In genomic region chr1:2247760-2248126, GRCh38 we compare ENCODE assay signal across 11 cellular contexts. TPM values are rescaled to one million over a fixed set of nuclear protein-coding genes. Genes with fewer than 3 reads are reported as not detected.
A peak's percentile ranks its signal among the peaks of the same experiment; 100 is the strongest.
DNase-seq lines count a peak whose midpoint lies in the region; ATAC-seq and TF ChIP-seq lines count a peak whose summit lies in the region.
"Had no signal": no experiment of that assay in that cellular context is flagged by ENCODE, and none has a peak within 500 bp of the region (broad histone marks: within the 10 kb centered on the region; RNA-seq: fewer than 3 reads in every experiment).

No MANE protein-coding gene starts in this region.

- H3K4me3 ChIP-seq in HUES64 (ENCODE audit: low read length) (peak overlapping the region; percentile 29; the same call in 1 of the 2 replicates), lower lobe of right lung (no peak overlapping the region), thoracic aorta (peak overlapping the region; percentile 53)

- peaks cover 6% of the 10 kb centered on the region for H3K36me3 ChIP-seq in HUES64 (ENCODE audit: insufficient read depth, low read length)
- H3K36me3 ChIP-seq in lower lobe of right lung: no peaks in the 10 kb centered on the region
- H3K36me3 ChIP-seq in thoracic aorta: no peaks in the 10 kb centered on the region

- H3K27me3 ChIP-seq in HUES64 (ENCODE audit: insufficient read depth, low read length) (no peaks in the 10 kb centered on the region), lower lobe of right lung (ENCODE audit: low read depth) (no peaks in the 10 kb centered on the region), thoracic aorta (replicated peaks; ENCODE audit: insufficient read depth) (no peaks in the 10 kb centered on the region)

- ATAC-seq in lower lobe of right lung (no peak), thoracic aorta (ENCODE audit: insufficient number of reproducible peaks, low FRiP score, low read depth) (no peak), GM19035 (IDR thresholded peaks at IDR 0.05; ENCODE audit: unreplicated experiment) (no peak), GM18858 (IDR thresholded peaks at IDR 0.05; ENCODE audit: unreplicated experiment) (no peak)
- ATAC-seq: activated CD4-positive, alpha-beta T cell treated with anti-CD3 and anti-CD28 coated beads for 36 hours had no signal

- no peak overlapping the region for H3K4me3 Mint-ChIP-seq in chondrocyte (ENCODE audit: unreplicated experiment)
- H3K4me3 Mint-ChIP-seq: activated CD4-positive, alpha-beta T cell treated with anti-CD3 and anti-CD28 coated beads for 36 hours; activated T-helper 1 cell treated with anti-CD3 and anti-CD28 coated beads, Interleukin-12 subunit alpha, Interleukin-12 subunit beta, Interleukin-2, Interleukin-4 antibody, amounts not matched to agents 30 ng/mL and 10 ng/mL and 1 ng/mL, durations not matched to agents 14 hours and 24 hours and 36 hours had no signal

- DNase-seq in chondrocyte (ENCODE audit: low spot score) (no peak), lower lobe of right lung (peak; percentile 46), thoracic aorta (ENCODE audit: low spot score) (no peak), AML-193 (lab: John Stamatoyannopoulos, UW) (no peak)
- DNase-seq: activated CD4-positive, alpha-beta T cell treated with anti-CD3 and anti-CD28 coated beads for 36 hours; MM.1S; NCI-H2171 had no signal

- H3K4me1 Mint-ChIP-seq in chondrocyte (ENCODE audit: low read depth): peaks cover 82% of the 10 kb centered on the region

- H3K9ac ChIP-seq in HUES64 (ENCODE audit: low read depth, low read length): peak overlapping the region; percentile 75

- no peaks in the 10 kb centered on the region for H3K9me3 Mint-ChIP-seq in chondrocyte (ENCODE audit: low read depth)

- H3K36me3 Mint-ChIP-seq in chondrocyte (ENCODE audit: low read depth): peaks cover 3% of the 10 kb centered on the region

- H3K27ac Mint-ChIP-seq in chondrocyte (ENCODE audit: unreplicated experiment): peak overlapping the region; percentile 27
- H3K27ac Mint-ChIP-seq: activated CD4-positive, alpha-beta T cell treated with anti-CD3 and anti-CD28 coated beads for 36 hours; activated T-helper 1 cell treated with anti-CD3 and anti-CD28 coated beads, Interleukin-12 subunit alpha, Interleukin-12 subunit beta, Interleukin-2, Interleukin-4 antibody, amounts not matched to agents 30 ng/mL and 10 ng/mL and 1 ng/mL, durations not matched to agents 14 hours and 24 hours and 36 hours had no signal

- TF ChIP-seq CTCF in chondrocyte (IDR thresholded peaks at IDR 0.05): no peak
- no peak for TF ChIP-seq CTCF in lower lobe of right lung (IDR thresholded peaks at IDR 0.05)
- no peak for TF ChIP-seq CTCF in thoracic aorta (IDR thresholded peaks at IDR 0.05)

- WGBS in HUES64: 36% methylated on average over 18 of the region's 18 CpGs

- H3K9me3 ChIP-seq in HUES64 (ENCODE audit: insufficient read depth, low read depth, low read length): no peaks in the 10 kb centered on the region
- H3K9me3 ChIP-seq in lower lobe of right lung: no peaks in the 10 kb centered on the region
- H3K9me3 ChIP-seq in thoracic aorta: no peaks in the 10 kb centered on the region

- no peaks in the 10 kb centered on the region for H3K27me3 Mint-ChIP-seq in chondrocyte (ENCODE audit: low read depth)
- H3K27me3 Mint-ChIP-seq: activated CD4-positive, alpha-beta T cell treated with anti-CD3 and anti-CD28 coated beads for 36 hours had no signal

- peaks cover 43% of the 10 kb centered on the region for H3K4me1 ChIP-seq in HUES64 (ENCODE audit: insufficient read depth, low read length)
- H3K4me1 ChIP-seq in lower lobe of right lung: peaks cover 89% of the 10 kb centered on the region
- peaks cover 59 to 96% of the 10 kb centered on the region in 2 donors for H3K4me1 ChIP-seq in thoracic aorta (ENCODE audit: control insufficient read depth in 1 of 2, low read depth in 2 of 2)

- peak overlapping the region; percentile 98 for H3K27ac ChIP-seq in HUES64 (ENCODE audit: low read depth, low read length)
- H3K27ac ChIP-seq in lower lobe of right lung: peak overlapping the region; percentile 61
- H3K27ac ChIP-seq in thoracic aorta: peak overlapping the region; percentile 15 to 23

- intact Hi-C loops in lower lobe of right lung (cut with DNase I): no loop called here

RNA-seq across cellular contexts. Expression of gene SKI, which starts 19.6 kb away (rescaled TPM):
- polyA plus RNA-seq in HUES64 (2013, experiment 1 of 2): 33.1 TPM
- polyA plus RNA-seq in HUES64 (2013, experiment 2 of 2): 32.7 TPM
- total RNA-seq in chondrocyte (112 to 135 TPM (median 116 TPM) in 3 replicates), lower lobe of right lung (90.0 TPM), thoracic aorta (100 to 1,000 TPM; 135 to 138 TPM)

RNA-seq across cellular contexts. Expression of gene FAAP20, which starts 53.2 kb away (rescaled TPM):
- polyA plus RNA-seq in HUES64 (2013, experiment 1 of 2): 76.8 TPM
- polyA plus RNA-seq in HUES64 (2013, experiment 2 of 2): 80.1 TPM
- 48.4 to 76.1 TPM (median 69.2 TPM) in 3 replicates for total RNA-seq in chondrocyte
- 50.9 TPM for total RNA-seq in lower lobe of right lung
- 10 to 100 TPM; 29.1 to 52.6 TPM for total RNA-seq in thoracic aorta

Comparison
In these comparisons a context has a peak if more than half of its experiments do, and no peak if none do; other contexts are left out.
1. H3K27ac ChIP-seq: peak in every context shown above with its lines; median percentile 98 in HUES64; 61 in lower lobe of right lung; 19 in thoracic aorta.